29 cellular contexts compared by ENCODE assay signal in the genomic region with DNA sequence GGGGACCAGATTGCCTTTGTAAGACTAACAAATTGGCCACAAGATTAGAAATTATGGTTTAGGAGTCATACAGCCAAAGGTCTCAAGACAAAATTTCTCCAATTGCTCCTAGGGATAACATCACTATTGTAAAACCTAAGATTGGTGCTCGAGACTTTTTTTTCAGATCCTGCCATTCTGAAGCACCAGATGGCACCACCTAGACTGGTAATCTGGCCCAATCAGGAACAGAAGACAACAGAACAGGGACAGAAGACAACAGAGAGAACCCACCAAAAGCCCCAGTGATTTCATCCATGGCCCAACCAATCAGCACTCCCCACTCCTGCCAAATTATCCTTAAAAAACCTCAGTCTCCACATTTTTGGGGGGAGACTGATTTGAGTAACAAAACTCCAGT.
"Had no signal": no experiment of that assay in that cellular context is flagged by ENCODE, and none has a peak within 500 bp of the region (broad histone marks: within the 10 kb centered on the region; RNA-seq: fewer than 3 reads in every experiment).

No MANE protein-coding gene starts in this region.

- H3K4me3 Mint-ChIP-seq: activated CD4-positive, alpha-beta T cell treated with anti-CD3 and anti-CD28 coated beads for 36 hours; activated T-cell treated with anti-CD3 and anti-CD28 coated beads, Interleukin-2, amount 50 U/mL, for 72 hours; central memory CD8-positive, alpha-beta T cell; natural killer cell; neural progenitor cell; stimulated activated memory B cell treated with anti-CD40 and anti-IgM and Interleukin-4, amounts not matched to agents 10 μg/mL and 1 μg/mL and 100 μg/mL, for 72 hours; stimulated activated naive CD8-positive, alpha-beta T cell treated with anti-CD3 and anti-CD28 coated beads, Interleukin-15, amount 100 ng/mL, for 72 hours; type B pancreatic cell had no signal

- H3K27me3 Mint-ChIP-seq: central memory CD8-positive, alpha-beta T cell; stimulated activated memory B cell treated with anti-CD40 and anti-IgM and Interleukin-4, amounts not matched to agents 10 μg/mL and 1 μg/mL and 100 μg/mL, for 72 hours; stimulated activated naive CD8-positive, alpha-beta T cell treated with anti-CD3 and anti-CD28 coated beads, Interleukin-15, amount 100 ng/mL, for 72 hours; type B pancreatic cell had no signal

- H3K9me3 Mint-ChIP-seq: activated naive CD4-positive, alpha-beta T cell treated with anti-CD3 and anti-CD28 coated beads, Interleukin-2, amount 50 U/mL, for 72 hours; central memory CD8-positive, alpha-beta T cell; stimulated activated memory B cell treated with anti-CD40 and anti-IgM and Interleukin-4, amounts not matched to agents 10 μg/mL and 1 μg/mL and 100 μg/mL, for 72 hours; stimulated activated naive CD8-positive, alpha-beta T cell treated with anti-CD3 and anti-CD28 coated beads, Interleukin-15, amount 100 ng/mL, for 72 hours; type B pancreatic cell had no signal

- H3K36me3 Mint-ChIP-seq: activated naive CD4-positive, alpha-beta T cell treated with anti-CD3 and anti-CD28 coated beads, Interleukin-2, amount 50 U/mL, for 72 hours; natural killer cell; neural progenitor cell; stimulated activated memory B cell treated with anti-CD40 and anti-IgM and Interleukin-4, amounts not matched to agents 10 μg/mL and 1 μg/mL and 100 μg/mL, for 72 hours; type B pancreatic cell had no signal

- H3K36me3 ChIP-seq: esophagus squamous epithelium, left lung, lower lobe of right lung, neural progenitor cell, sigmoid colon, uterus had no signal

- H3K27me3 ChIP-seq: esophagus squamous epithelium, left lung, neural progenitor cell, sigmoid colon, uterus had no signal

- H2AFZ ChIP-seq: neural progenitor cell, parathyroid adenoma had no signal

- ATAC-seq: activated CD4-positive, alpha-beta T cell treated with anti-CD3 and anti-CD28 coated beads for 36 hours; activated naive CD4-positive, alpha-beta T cell treated with anti-CD3 and anti-CD28 coated beads, Interleukin-2, amount 50 U/mL, for 72 hours; activated T-cell treated with anti-CD3 and anti-CD28 coated beads, Interleukin-2, amount 50 U/mL, for 72 hours; left lung; lower lobe of right lung; natural killer cell; psoas muscle; stimulated activated memory B cell treated with anti-CD40 and anti-IgM and Interleukin-4, amounts not matched to agents 10 μg/mL and 1 μg/mL and 100 μg/mL, for 72 hours; stimulated activated naive CD8-positive, alpha-beta T cell treated with anti-CD3 and anti-CD28 coated beads, Interleukin-15, amount 100 ng/mL, for 72 hours had no signal

- H3K27ac ChIP-seq: epithelial cell of prostate, esophagus squamous epithelium, left lung, lower lobe of right lung, neural progenitor cell, parathyroid adenoma, psoas muscle, sigmoid colon, uterus had no signal

- H3K4me3 ChIP-seq: esophagus squamous epithelium, left lung, lower lobe of right lung, neural progenitor cell, psoas muscle, sigmoid colon, smooth muscle cell, uterus had no signal

- H3K9me3 ChIP-seq: esophagus squamous epithelium, left lung, lower lobe of right lung, psoas muscle, sigmoid colon, uterus had no signal

- H3K4me1 ChIP-seq: esophagus squamous epithelium, left lung, lower lobe of right lung, neural progenitor cell, parathyroid adenoma, psoas muscle, sigmoid colon, uterus had no signal

- H3K4me1 Mint-ChIP-seq: activated CD4-positive, alpha-beta T cell treated with anti-CD3 and anti-CD28 coated beads for 36 hours; central memory CD8-positive, alpha-beta T cell; natural killer cell; neural progenitor cell; stimulated activated naive CD8-positive, alpha-beta T cell treated with anti-CD3 and anti-CD28 coated beads, Interleukin-15, amount 100 ng/mL, for 72 hours had no signal

- H3K4me2 ChIP-seq: neural progenitor cell, smooth muscle cell had no signal

- H3K9ac ChIP-seq: neural progenitor cell, parathyroid adenoma had no signal

- H3K79me2 ChIP-seq: parathyroid adenoma had no signal

- DNase-seq: activated CD4-positive, alpha-beta T cell treated with anti-CD3 and anti-CD28 coated beads for 36 hours; activated CD4-positive, CD25-positive, alpha-beta regulatory T cell; activated naive CD4-positive, alpha-beta T cell; activated T-cell treated with anti-CD3 and anti-CD28 coated beads for 4 hours; activated T-cell treated with anti-CD3 and anti-CD28 coated beads, Interleukin-2, amount 50 U/mL, for 72 hours; anterior cingulate cortex; effector CD8-positive, alpha-beta T cell; esophagus squamous epithelium; left lung; lower lobe of right lung; mesendoderm; natural killer cell; occipital lobe; psoas muscle; sigmoid colon; stimulated activated CD4-positive, alpha-beta T cell treated with anti-CD3 and anti-CD28 coated beads, Interleukin-1b, Interleukin-23, amount 100 ng/mL, for 48 hours; stimulated activated CD4-positive, alpha-beta T cell treated with anti-CD3 and anti-CD28 coated beads, Interleukin-4, amount 100 ng/mL, for 4 hours; stimulated activated CD8-positive, alpha-beta memory T cell treated with anti-CD3 and anti-CD28 coated beads, Interleukin-4, amount 100 ng/mL, for 48 hours; stimulated activated naive CD8-positive, alpha-beta T cell treated with anti-CD3 and anti-CD28 coated beads, Interleukin-15, amount 100 ng/mL, for 72 hours; substantia nigra; uterus had no signal

- H3K27ac Mint-ChIP-seq: activated CD4-positive, alpha-beta T cell treated with anti-CD3 and anti-CD28 coated beads for 36 hours; activated naive CD4-positive, alpha-beta T cell treated with anti-CD3 and anti-CD28 coated beads, Interleukin-2, amount 50 U/mL, for 72 hours; natural killer cell; neural progenitor cell; stimulated activated memory B cell treated with anti-CD40 and anti-IgM and Interleukin-4, amounts not matched to agents 10 μg/mL and 1 μg/mL and 100 μg/mL, for 72 hours; stimulated activated naive CD8-positive, alpha-beta T cell treated with anti-CD3 and anti-CD28 coated beads, Interleukin-15, amount 100 ng/mL, for 72 hours; type B pancreatic cell had no signal
